In the genomic region with DNA sequence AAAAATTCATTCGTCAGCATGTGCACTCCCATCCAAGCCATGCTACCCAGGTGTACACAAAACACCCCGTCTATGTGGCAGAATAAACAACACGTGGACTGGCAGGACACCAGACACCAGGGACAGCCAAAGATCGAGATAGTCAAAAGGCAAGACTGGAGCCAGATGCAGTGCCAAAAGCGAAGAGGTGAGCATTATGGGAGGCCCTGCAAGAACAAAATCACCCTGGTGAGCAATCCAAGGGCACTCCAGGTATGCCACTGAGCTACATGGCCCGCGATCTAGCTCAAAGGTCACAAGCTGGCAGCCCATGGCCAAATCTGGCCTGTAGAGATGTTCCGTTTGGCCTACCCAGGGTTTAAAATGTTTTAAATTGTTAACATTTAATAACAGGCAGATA, we compare ENCODE assay signal across 21 cellular contexts. TPM values are rescaled to one million over a fixed set of nuclear protein-coding genes. Genes with fewer than 3 reads are reported as not detected.
"Had no signal": no experiment of that assay in that cellular context is flagged by ENCODE, and none has a peak within 500 bp of the region (broad histone marks: within the 10 kb centered on the region; RNA-seq: fewer than 3 reads in every experiment).

No MANE protein-coding gene starts in this region.

- H3K27me3 Mint-ChIP-seq: progenitor cell of endocrine pancreas had no signal

- H3K4me1 Mint-ChIP-seq: activated CD4-positive, alpha-beta T cell treated with anti-CD3 and anti-CD28 coated beads, Interleukin-2, amount 10 ng/mL, durations not matched to agents 7 days and 5 days; stimulated activated effector memory CD8-positive, alpha-beta T cell treated with anti-CD3 and anti-CD28 coated beads, Interleukin-12 subunit alpha, Interleukin-12 subunit beta, amount 100 ng/mL, for 72 hours had no signal

- H3K36me3 ChIP-seq: gastroesophageal sphincter, left lung, sigmoid colon, tibial artery, vagina had no signal

- DNase-seq: activated CD4-positive, alpha-beta T cell treated with anti-CD3 and anti-CD28 coated beads, Interleukin-2, amount 10 ng/mL, durations not matched to agents 7 days and 5 days; activated CD8-positive, alpha-beta memory T cell treated with anti-CD3 and anti-CD28 coated beads, Interleukin-2, amount 50 U/mL, for 48 hours; activated naive CD4-positive, alpha-beta T cell; anterior cingulate cortex; endodermal cell; islet precursor cell; left lung; mesendoderm; nucleus accumbens; sigmoid colon; stimulated activated CD4-positive, alpha-beta T cell treated with anti-CD3 and anti-CD28 coated beads, Interleukin-12 subunit alpha, Interleukin-12 subunit beta, amount 100 ng/mL, for 4 hours; stimulated activated CD4-positive, alpha-beta T cell treated with anti-CD3 and anti-CD28 coated beads, Interleukin-2, amount 100 ng/mL, for 24 hours; SW 1271; tibial artery had no signal

- ATAC-seq: gastroesophageal sphincter; left lung; stimulated activated effector memory CD8-positive, alpha-beta T cell treated with anti-CD3 and anti-CD28 coated beads, Interleukin-12 subunit alpha, Interleukin-12 subunit beta, amount 100 ng/mL, for 72 hours had no signal

- H3K27ac Mint-ChIP-seq: activated CD4-positive, alpha-beta T cell treated with anti-CD3 and anti-CD28 coated beads, Interleukin-2, amount 10 ng/mL, durations not matched to agents 7 days and 5 days; dendritic cell treated with granulocyte-macrophage colony-stimulating factor and Interleukin-4, amounts not matched to agents 40 ng/mL and 50 ng/mL, for 4 days; endodermal cell; progenitor cell of endocrine pancreas; stimulated activated effector memory CD8-positive, alpha-beta T cell treated with anti-CD3 and anti-CD28 coated beads, Interleukin-12 subunit alpha, Interleukin-12 subunit beta, amount 100 ng/mL, for 72 hours; T-helper 2 cell treated with Interferon-gamma antibody and Interleukin-4, amounts not matched to agents 5 μg/mL and 100 μg/mL, for 36 hours had no signal

- H3K27me3 ChIP-seq: gastroesophageal sphincter, left lung, sigmoid colon, tibial artery, vagina had no signal

- H3K4me3 ChIP-seq: gastroesophageal sphincter, left lung, sigmoid colon, tibial artery, vagina had no signal

- H3K36me3 Mint-ChIP-seq: stimulated activated effector memory CD8-positive, alpha-beta T cell treated with anti-CD3 and anti-CD28 coated beads, Interleukin-12 subunit alpha, Interleukin-12 subunit beta, amount 100 ng/mL, for 72 hours had no signal

- H3K9me3 Mint-ChIP-seq: activated CD4-positive, alpha-beta T cell treated with anti-CD3 and anti-CD28 coated beads, Interleukin-2, amount 10 ng/mL, durations not matched to agents 7 days and 5 days; dendritic cell treated with granulocyte-macrophage colony-stimulating factor and Interleukin-4, amounts not matched to agents 40 ng/mL and 50 ng/mL, for 4 days; endodermal cell; nephron; T-helper 2 cell treated with Interferon-gamma antibody and Interleukin-4, amounts not matched to agents 5 μg/mL and 100 μg/mL, for 36 hours had no signal

- H3K9me3 ChIP-seq: gastroesophageal sphincter, left lung, sigmoid colon, tibial artery, vagina had no signal

- H3K27ac ChIP-seq: gastroesophageal sphincter, left lung, sigmoid colon, tibial artery, vagina had no signal

- H3K4me3 Mint-ChIP-seq: activated CD4-positive, alpha-beta T cell treated with anti-CD3 and anti-CD28 coated beads, Interleukin-2, amount 10 ng/mL, durations not matched to agents 7 days and 5 days; dendritic cell treated with granulocyte-macrophage colony-stimulating factor and Interleukin-4, amounts not matched to agents 40 ng/mL and 50 ng/mL, for 4 days; endodermal cell; nephron; stimulated activated effector memory CD8-positive, alpha-beta T cell treated with anti-CD3 and anti-CD28 coated beads, Interleukin-12 subunit alpha, Interleukin-12 subunit beta, amount 100 ng/mL, for 72 hours; T-helper 2 cell treated with Interferon-gamma antibody and Interleukin-4, amounts not matched to agents 5 μg/mL and 100 μg/mL, for 36 hours had no signal

RNA-seq across cellular contexts. Expression of a gene that starts 33.7 kb away (rescaled TPM):
- total RNA-seq: activated CD4-positive, alpha-beta T cell treated with anti-CD3 and anti-CD28 coated beads, Interleukin-2, amount 10 ng/mL, durations not matched to agents 7 days and 5 days had no signal
